ENCODE assay signal across 5 cellular contexts in the genomic region with DNA sequence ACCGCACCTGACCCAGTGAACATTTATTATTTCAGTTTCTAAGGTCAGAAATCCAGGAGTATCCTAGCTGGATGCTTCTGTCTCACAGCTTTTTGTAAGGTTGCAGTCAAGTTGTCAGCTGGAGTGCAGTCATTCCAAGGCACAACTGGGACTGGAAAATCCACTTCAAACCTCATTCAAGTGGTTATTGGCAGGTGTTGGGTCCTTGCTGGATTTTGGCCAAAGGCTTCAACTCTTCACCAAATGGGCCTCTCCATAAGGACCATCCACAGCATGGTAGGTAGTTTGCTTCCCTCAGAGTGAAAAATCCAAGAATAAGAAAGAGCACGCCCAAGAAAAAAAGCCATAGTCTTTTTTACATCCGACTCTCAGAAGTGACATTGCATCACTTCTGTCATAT. TPM values are rescaled to one million over a fixed set of nuclear protein-coding genes. Genes with fewer than 3 reads are reported as not detected.
"Had no signal": no experiment of that assay in that cellular context is flagged by ENCODE, and none has a peak within 500 bp of the region (broad histone marks: within the 10 kb centered on the region; RNA-seq: fewer than 3 reads in every experiment).

No MANE protein-coding gene starts in this region.

RNA-seq across cellular contexts. Expression of gene TERB2, which starts 19.7 kb away (rescaled TPM):
- total RNA-seq: activated B cell treated with CpG ODN at 0.5 μM for 24 hours; activated CD4-positive, alpha-beta memory T cell treated with anti-CD3 and anti-CD28 coated beads, Interleukin-2, amount 10 ng/mL, durations not matched to agents 7 days and 5 days; activated CD8-positive, alpha-beta memory T cell treated with anti-CD3 and anti-CD28 coated beads, Interleukin-2, amount 10 ng/mL, durations not matched to agents 7 days and 5 days; bronchial epithelial cell; Right ventricle myocardium superior had no signal
